ENCODE assay signal across 21 cellular contexts in the genomic region with DNA sequence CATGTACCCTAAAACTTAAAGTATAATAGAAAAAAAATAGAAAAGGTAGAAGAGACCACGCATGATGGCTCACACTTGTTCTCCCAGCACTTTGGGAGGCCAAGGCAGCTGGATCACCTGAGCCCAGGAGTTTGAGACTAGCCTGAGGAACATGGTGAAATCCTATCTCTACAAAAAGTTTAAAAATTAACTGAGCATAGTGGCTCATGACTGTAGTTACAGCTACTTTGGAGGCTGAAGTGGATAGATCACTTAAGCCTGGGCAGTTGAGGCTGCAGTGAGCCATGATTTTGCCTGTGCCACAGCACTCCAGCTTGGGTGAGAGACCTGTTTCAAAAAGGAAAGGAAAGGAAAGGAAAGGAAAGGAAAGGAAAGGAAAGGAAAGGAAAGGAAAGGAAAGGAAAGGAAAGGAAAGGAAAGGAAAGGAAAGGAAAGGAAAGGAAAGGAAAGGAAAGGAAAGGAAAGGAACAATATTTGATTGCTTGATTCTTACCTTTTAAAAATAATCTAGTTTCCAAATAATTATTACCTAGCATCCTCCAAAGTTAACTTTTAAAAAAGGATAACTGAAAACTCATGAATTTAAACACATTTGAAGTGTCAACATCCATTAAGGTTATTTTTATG.
"Had no signal": no experiment of that assay in that cellular context is flagged by ENCODE, and none has a peak within 500 bp of the region (broad histone marks: within the 10 kb centered on the region; RNA-seq: fewer than 3 reads in every experiment).

No MANE protein-coding gene starts in this region.

- H3K4me3 ChIP-seq: SJSA1, SK-N-MC had no signal

- H3K27me3 ChIP-seq: SJSA1 had no signal

- DNase-seq: KBM-7, NCI-H1092, NCI-H1105 treated with DMSO at 0.1 percent for 48 hours, NCI-H1417 treated with DMSO at 0.1 percent for 48 hours, NCI-H146, NCI-H1694 treated with DMSO at 0.1 percent for 48 hours, NCI-H1930, NCI-H2081, NCI-H2107, NCI-H226, NCI-H446, NCI-H510A, NCI-H524 treated with DMSO at 0.1 percent for 48 hours, NCI-H69, NCI-H774, Right ventricle myocardium superior, RPMI8226, SIG-M5 had no signal

- H3K36me3 ChIP-seq: SJSA1 had no signal

- H3K9me3 ChIP-seq: SJSA1 had no signal

- H3K27ac ChIP-seq: HL-60, SJSA1, SK-N-MC had no signal

- H3K4me1 ChIP-seq: SJSA1 had no signal
